ENCODE assay signal across 13 cellular contexts in the genomic region with DNA sequence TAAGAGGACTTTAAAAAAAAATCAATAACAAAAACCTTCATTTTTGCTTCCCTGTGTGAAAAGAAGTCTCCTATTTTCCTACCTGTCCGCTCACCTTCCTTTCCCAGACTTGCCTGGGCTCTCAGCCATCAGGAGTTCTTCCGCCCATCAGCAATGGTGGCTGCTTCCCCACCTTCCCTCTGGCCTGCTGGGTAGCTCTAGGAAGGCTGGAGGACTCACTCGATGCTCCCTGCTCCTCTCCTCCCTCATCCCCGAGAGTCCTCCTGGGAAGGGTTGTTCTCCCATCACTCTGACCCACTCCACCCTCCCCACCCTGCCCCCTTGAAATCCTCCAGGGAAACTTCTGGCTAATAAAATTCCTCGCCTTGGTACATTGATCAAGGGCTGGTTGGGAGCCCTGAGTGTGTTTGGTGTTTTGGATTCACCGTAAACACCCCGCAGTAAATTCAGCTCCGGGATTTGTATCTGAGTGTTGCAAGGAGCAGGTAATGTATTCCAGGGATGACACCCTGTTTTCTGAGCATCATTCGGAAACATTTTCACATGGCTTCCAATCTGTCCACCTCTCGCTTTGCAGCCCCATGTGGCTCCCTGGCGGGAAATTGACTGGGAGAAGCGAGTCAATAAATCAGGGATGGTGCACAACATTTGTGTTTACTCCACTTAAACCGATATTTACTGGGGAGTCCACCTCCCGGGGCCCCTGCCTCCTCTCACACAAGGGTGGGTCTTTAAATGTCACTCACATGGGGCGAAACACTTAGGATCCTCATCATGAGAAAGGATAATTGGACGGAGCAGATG.
"Had no signal": no experiment of that assay in that cellular context is flagged by ENCODE, and none has a peak within 500 bp of the region (broad histone marks: within the 10 kb centered on the region; RNA-seq: fewer than 3 reads in every experiment).

No MANE protein-coding gene starts in this region.

- H3K27ac ChIP-seq: gastrocnemius medialis, parathyroid adenoma, tibial nerve had no signal

- DNase-seq: activated CD4-positive, alpha-beta T cell treated with anti-CD3 and anti-CD28 coated beads, Interleukin-2, amount 50 U/mL, for 4 hours; activated naive CD4-positive, alpha-beta T cell treated with anti-CD3 and anti-CD28 coated beads, Interleukin-2, amount 50 U/mL, for 16 hours; activated T-cell treated with anti-CD3 and anti-CD28 coated beads, Interleukin-2, amount 50 U/mL, for 1 hour; body of pancreas; cortex of kidney; effector CD8-positive, alpha-beta T cell; gastrocnemius medialis; kidney glomerular epithelial cell; small intestine; T-helper 2 cell had no signal

- FAIRE-seq: small intestine, TTC549 had no signal
